In the genomic region with DNA sequence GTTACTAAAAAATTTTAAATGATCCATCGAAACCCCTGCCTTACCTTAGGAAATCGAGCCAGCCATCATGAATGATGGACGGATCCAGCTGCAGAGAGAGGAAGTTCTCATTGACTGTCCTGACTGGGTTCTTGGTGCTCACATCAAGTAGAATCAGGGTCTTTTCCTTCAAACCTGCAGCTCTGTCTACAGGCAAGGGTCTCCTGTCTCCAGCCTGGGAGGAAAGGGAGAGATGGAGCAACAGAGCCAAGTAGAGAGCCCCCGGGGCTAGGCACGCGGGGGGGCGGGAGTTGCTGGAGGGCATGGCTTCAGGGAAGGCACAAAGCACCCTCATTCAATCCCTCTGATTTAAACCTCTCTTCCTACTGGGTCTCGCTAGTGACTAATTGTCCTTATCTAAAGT, we compare ENCODE assay signal across 11 cellular contexts. TPM values are rescaled to one million over a fixed set of nuclear protein-coding genes. Genes with fewer than 3 reads are reported as not detected.
DNase-seq lines count a peak whose midpoint lies in the region; ATAC-seq, FAIRE-seq and TF ChIP-seq lines count a peak whose summit lies in the region.
"Had no signal": no experiment of that assay in that cellular context is flagged by ENCODE, and none has a peak within 500 bp of the region (broad histone marks: within the 10 kb centered on the region; RNA-seq: fewer than 3 reads in every experiment).

A gene (minus strand): TSS at position 384 of the 403 bp plus-strand sequence.

- TF ChIP-seq RAD21 in SK-N-SH (IDR thresholded peaks at IDR 0.05; ENCODE audit: low read length): no peak

- no TSS peak for BruUV-seq in PC-3 (replicated peaks; lab: Mats Ljungman, UMichigan)

- H3K27ac ChIP-seq in SK-N-SH (ENCODE audit: low read depth in 2 of 2, low read length in 1 of 2): no peak within 1 kb of the TSS
- no peak within 1 kb of the TSS for H3K27ac ChIP-seq in kidney (ENCODE audit: low read depth in 2 of 2, low read length in 2 of 2)
- no peak within 1 kb of the TSS for H3K27ac ChIP-seq in PC-3 (ENCODE audit: low read length)

- H3K36me3 ChIP-seq in SK-N-SH (replicated peaks in 1 of 2; ENCODE audit: control insufficient read depth in 1 of 2, insufficient read depth in 2 of 2, low read length in 1 of 2) (no peaks in the 10 kb centered on the region), kidney (ENCODE audit: control insufficient read depth in 1 of 2, insufficient read depth in 2 of 2, low read length in 2 of 2) (no peaks in the 10 kb centered on the region), PC-3 (ENCODE audit: low read depth, low read length) (no peaks in the 10 kb centered on the region), mucosa of descending colon (ENCODE audit: low read depth) (no peaks in the 10 kb centered on the region)

- TF ChIP-seq CTCF in SK-N-SH (IDR thresholded peaks at IDR 0.05) (no peak), kidney (IDR thresholded peaks at IDR 0.05; ENCODE audit: borderline replicate concordance, extremely low read depth, insufficient read depth) (no peak), PC-3 (conservative IDR thresholded peaks at IDR 0.05; ENCODE audit: low read depth, low read length) (no peak), mucosa of descending colon (IDR thresholded peaks at IDR 0.05) (no peak)

- H3K79me2 ChIP-seq in SK-N-SH (ENCODE audit: insufficient read depth) (no peaks in the 10 kb centered on the region), PC-3 (ENCODE audit: low read length) (no peaks in the 10 kb centered on the region)

- intact Hi-C loops in kidney (cut with DNase I) (no loop called here), PC-3 (cut with micrococcal nuclease) (no loop called here), mucosa of descending colon (cut with DNase I, micrococcal nuclease) (no loop called here)

- no peak within 1 kb of the TSS for H3K4me3 ChIP-seq in SK-N-SH (ENCODE audit: low read depth in 2 of 2, low read length in 1 of 2)
- H3K4me3 ChIP-seq in kidney (ENCODE audit: low read length in 2 of 2): peak within 1 kb of the TSS; percentile 32 to 61
- no peak within 1 kb of the TSS for H3K4me3 ChIP-seq in PC-3 (ENCODE audit: low read length)
- no peak within 1 kb of the TSS for H3K4me3 ChIP-seq in mucosa of descending colon
- H3K4me3 ChIP-seq: GM12878 had no signal

- no peaks in the 10 kb centered on the region for H3K36me3 Mint-ChIP-seq in activated naive CD8-positive, alpha-beta T cell

- H3K9me3 Mint-ChIP-seq in activated naive CD8-positive, alpha-beta T cell (ENCODE audit: low read depth): no peaks in the 10 kb centered on the region
- no peaks in the 10 kb centered on the region for H3K9me3 Mint-ChIP-seq in stimulated activated naive CD8-positive, alpha-beta T cell treated with anti-CD3 and anti-CD28 coated beads, Interleukin-15, amount 100 ng/mL, for 72 hours

- no peak within 1 kb of the TSS for H3K27ac Mint-ChIP-seq in activated naive CD8-positive, alpha-beta T cell
- H3K27ac Mint-ChIP-seq in stimulated activated naive CD8-positive, alpha-beta T cell treated with anti-CD3 and anti-CD28 coated beads, Interleukin-15, amount 100 ng/mL, for 72 hours: no peak within 1 kb of the TSS

- H3K4me1 Mint-ChIP-seq in activated naive CD8-positive, alpha-beta T cell (ENCODE audit: low read depth): peaks cover 30% of the 10 kb centered on the region
- peaks cover 51% of the 10 kb centered on the region for H3K4me1 Mint-ChIP-seq in stimulated activated naive CD8-positive, alpha-beta T cell treated with anti-CD3 and anti-CD28 coated beads, Interleukin-15, amount 100 ng/mL, for 72 hours

- peaks cover 57% of the 10 kb centered on the region for H3K27me3 ChIP-seq in SK-N-SH (ENCODE audit: insufficient read depth)
- H3K27me3 ChIP-seq in PC-3 (ENCODE audit: low read length): peaks cover 69% of the 10 kb centered on the region

- H3K9me3 ChIP-seq in SK-N-SH (no peaks in the 10 kb centered on the region), kidney (ENCODE audit: control insufficient read depth in 1 of 2, low read length in 2 of 2) (no peaks in the 10 kb centered on the region), PC-3 (ENCODE audit: low read length) (no peaks in the 10 kb centered on the region), mucosa of descending colon (no peaks in the 10 kb centered on the region)

- DNase-seq in SK-N-SH: peak; percentile 19
- DNase-seq in kidney: no peak
- no peak for DNase-seq in stimulated activated naive CD8-positive, alpha-beta T cell treated with anti-CD3 and anti-CD28 coated beads, Interleukin-15, amount 100 ng/mL, for 72 hours
- DNase-seq in PC-3: no peak
- DNase-seq in mucosa of descending colon: no peak

- H4K20me1 ChIP-seq in SK-N-SH (ENCODE audit: insufficient read depth) (no peaks in the 10 kb centered on the region), PC-3 (ENCODE audit: low read length) (no peaks in the 10 kb centered on the region)

- peaks cover 0 to 11% of the 10 kb centered on the region in 2 experiments; a peak in 1 of 4 replicates for H3K4me1 ChIP-seq in SK-N-SH (ENCODE audit: control insufficient read depth in 1 of 2, insufficient read depth in 2 of 2, low read depth in 1 of 2, low read length in 1 of 2)
- peaks cover 0 to 9% of the 10 kb centered on the region in 2 donors for H3K4me1 ChIP-seq in kidney (ENCODE audit: control insufficient read depth in 1 of 2, insufficient read depth in 1 of 2, low read depth in 1 of 2, low read length in 2 of 2)
- no peaks in the 10 kb centered on the region for H3K4me1 ChIP-seq in PC-3 (ENCODE audit: insufficient read depth, low read length)
- peaks cover 6% of the 10 kb centered on the region for H3K4me1 ChIP-seq in mucosa of descending colon (ENCODE audit: low read depth)

- no peak for FAIRE-seq in kidney (lab: Jason Lieb, UNC)
- FAIRE-seq: frontal cortex, GM12878 had no signal

- H3K9ac ChIP-seq in SK-N-SH: no peak within 1 kb of the TSS
- no peak within 1 kb of the TSS for H3K9ac ChIP-seq in kidney (ENCODE audit: low read length in 2 of 2)
- no peak within 1 kb of the TSS for H3K9ac ChIP-seq in PC-3 (ENCODE audit: low read length)

- H3F3A ChIP-seq in SK-N-SH (replicated peaks; ENCODE audit: insufficient read depth) (no peaks in the 10 kb centered on the region), PC-3 (ENCODE audit: low read length, unreplicated experiment) (no peaks in the 10 kb centered on the region)

- TF ChIP-seq EP300 in SK-N-SH (IDR thresholded peaks at IDR 0.05; ENCODE audit: borderline replicate concordance in 1 of 2, low read depth in 1 of 2, low read length in 1 of 2): no peak

- ATAC-seq in SK-N-SH treated with all-trans-retinoic acid at 6 μM for 48 hours: no peak
- no peak for ATAC-seq in stimulated activated naive CD8-positive, alpha-beta T cell treated with anti-CD3 and anti-CD28 coated beads, Interleukin-15, amount 100 ng/mL, for 72 hours
- no peak for ATAC-seq in PC-3
- ATAC-seq in HG02623 (IDR thresholded peaks at IDR 0.05; ENCODE audit: unreplicated experiment): no peak
- ATAC-seq in mucosa of descending colon: no peak
- ATAC-seq: GM12878 had no signal

- H2AFZ ChIP-seq in SK-N-SH (ENCODE audit: low read depth): no peak within 1 kb of the TSS
- no peak within 1 kb of the TSS for H2AFZ ChIP-seq in PC-3 (ENCODE audit: low read length)

- 1% methylated on average over 5 of the region's 8 CpGs for WGBS in SK-N-SH (ENCODE audit: low lambda C conversion rate)

- POLR2A ChIA-PET in SK-N-SH (lab: Yijun Ruan, JAX) (no interaction called here), PC-3 (lab: Charles Lee; ENCODE audit: unreplicated experiment) (no interaction called here)

- CTCF ChIA-PET in SK-N-SH (lab: Yijun Ruan, JAX) (interaction anchor here (0.9 to 3.1 kb wide), 3 partner anchors 11 to 971 kb away, joined by 3 to 12 read pairs (median 7); no protein-coding TSS in a partner anchor), PC-3 (lab: Charles Lee) (no interaction called here)

- peak within 1 kb of the TSS; percentile 71 for H3K4me3 Mint-ChIP-seq in activated naive CD8-positive, alpha-beta T cell
- H3K4me3 Mint-ChIP-seq in stimulated activated naive CD8-positive, alpha-beta T cell treated with anti-CD3 and anti-CD28 coated beads, Interleukin-15, amount 100 ng/mL, for 72 hours: peak within 1 kb of the TSS; percentile 76 to 85

- peak within 1 kb of the TSS; percentile 79 for H3K4me2 ChIP-seq in SK-N-SH
- no peak within 1 kb of the TSS for H3K4me2 ChIP-seq in PC-3 (ENCODE audit: low read length)

- H3K9me2 ChIP-seq in SK-N-SH (no peaks in the 10 kb centered on the region), PC-3 (replicated peaks; ENCODE audit: low read length) (no peaks in the 10 kb centered on the region)

- peaks cover 39% of the 10 kb centered on the region for H3K27me3 Mint-ChIP-seq in activated naive CD8-positive, alpha-beta T cell
- peaks cover 86% of the 10 kb centered on the region for H3K27me3 Mint-ChIP-seq in stimulated activated naive CD8-positive, alpha-beta T cell treated with anti-CD3 and anti-CD28 coated beads, Interleukin-15, amount 100 ng/mL, for 72 hours

TF ChIP-seq in SK-N-SH, 30 proteins besides CTCF, POLR2A, EP300 and RAD21 (continues in another document):
- no peak for TF ChIP-seq RXRA (IDR thresholded peaks at IDR 0.05; ENCODE audit: borderline replicate concordance, low read depth)
- TF ChIP-seq EZH2phosphoT487 (IDR thresholded peaks at IDR 0.05; ENCODE audit: borderline replicate concordance, low read depth): no peak
- TF ChIP-seq NRF1 (IDR thresholded peaks at IDR 0.05; ENCODE audit: low read depth, low read length): no peak
- no peak for TF ChIP-seq POLR2AphosphoS5 (IDR thresholded peaks at IDR 0.05; ENCODE audit: low read depth, low read length)
- no peak for TF ChIP-seq FOSL2 (IDR thresholded peaks at IDR 0.05; ENCODE audit: borderline replicate concordance, low read depth)
- TF ChIP-seq RCOR1 (IDR thresholded peaks at IDR 0.05; ENCODE audit: low read length): no peak
- no peak for TF ChIP-seq GATA2 (CRISPR knock-in tag; IDR thresholded peaks at IDR 0.05)
- no peak for TF ChIP-seq GABPA (IDR thresholded peaks at IDR 0.05; ENCODE audit: low read depth)

TF ChIP-seq in SK-N-SH treated with all-trans-retinoic acid at 6 μM for 48 hours, 23 proteins besides CTCF, POLR2A, EP300 and RAD21 (continues in another document):
- TF ChIP-seq TCF4 (CRISPR knock-in tag; IDR thresholded peaks at IDR 0.05; ENCODE audit: borderline replicate concordance) (no peak), GLIS3 (CRISPR knock-in tag; IDR thresholded peaks at IDR 0.05) (no peak)

RNA-seq across cellular contexts. Expression of the gene that starts here (rescaled TPM):
- not detected in 2 replicates for polyA plus RNA-seq in SK-N-SH (2012; rRNA removed)
- not detected in 2 replicates for polyA plus RNA-seq in SK-N-SH (2012; cell fraction: cytosol; rRNA removed)
- polyA plus RNA-seq in SK-N-SH (2012; cell fraction: nucleus; rRNA removed): 0.01 TPM in 1 of 2 replicates, not detected in the other
- 3.0 TPM for total RNA-seq in kidney
- 1.4 TPM for polyA plus RNA-seq in kidney (ENCODE audit: insufficient read depth, low read depth, low replicate concordance)
- total RNA-seq in PC-3 (2014; rRNA removed): 0.15 TPM in 1 of 2 replicates, not detected in the other
- total RNA-seq in mucosa of descending colon: 1 to 10 TPM; 1.3 to 3.7 (median 2.4) TPM
- total RNA-seq: A172, frontal cortex, GM12878 had no signal

Comparison
In these comparisons a context has a peak if more than half of its experiments do, and no peak if none do; other contexts are left out.
1. Peak in DNase-seq and H3K4me2 ChIP-seq in SK-N-SH; RNA of the gene not detected or under 1 TPM.
2. H3K4me3 ChIP-seq: peak in kidney (2 of 2); none in SK-N-SH (0 of 2), PC-3 (single experiment) and mucosa of descending colon (single experiment).